19 cellular contexts compared by ENCODE assay signal in the genomic region with DNA sequence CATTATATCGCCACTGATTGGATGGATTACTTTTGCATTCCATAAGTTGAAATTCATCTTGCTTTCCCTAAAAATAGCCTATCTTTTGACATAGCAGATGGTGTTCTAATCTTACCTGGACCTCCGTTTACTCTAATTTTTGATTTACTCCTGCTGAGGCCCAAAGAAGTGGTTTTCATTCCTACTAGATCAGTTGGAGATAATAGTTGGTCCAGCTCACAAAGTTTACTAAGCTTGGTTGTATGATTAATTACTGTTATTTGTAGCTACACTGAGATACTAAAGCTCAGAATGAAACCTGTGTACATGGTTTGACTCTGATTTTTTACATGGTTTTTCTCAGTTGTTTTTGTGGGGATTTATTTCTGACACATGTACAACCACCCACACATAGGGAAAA.
DNase-seq lines count a peak whose midpoint lies in the region; ATAC-seq and TF ChIP-seq lines count a peak whose summit lies in the region.
"Had no signal": no experiment of that assay in that cellular context is flagged by ENCODE, and none has a peak within 500 bp of the region (broad histone marks: within the 10 kb centered on the region; RNA-seq: fewer than 3 reads in every experiment).

No MANE protein-coding gene starts in this region.

- H3K27me3 ChIP-seq in Loucy (ENCODE audit: insufficient read depth, low read length, poor library complexity, severe bottlenecking) (no peaks in the 10 kb centered on the region), esophagus squamous epithelium (no peaks in the 10 kb centered on the region)
- H3K27me3 ChIP-seq: BLaER1 treated with 17β-estradiol and CSF1 and Interleukin-3, amounts not matched to agents 10 nM and 100 nM had no signal

- ATAC-seq in activated T-helper 17 cell treated with anti-CD3 and anti-CD28 coated beads, Interleukin-2, amount 50 U/mL, for 72 hours (replicated peaks) = peak; percentile 48
- ATAC-seq in HG03342 (IDR thresholded peaks at IDR 0.05; ENCODE audit: unreplicated experiment) = no peak
- ATAC-seq in HG02759 (IDR thresholded peaks at IDR 0.05; ENCODE audit: unreplicated experiment) = no peak
- ATAC-seq: CD8-positive, alpha-beta T cell had no signal

- 82 to 83% methylated on average over 2 of the region's 2 CpGs for WGBS in esophagus squamous epithelium, 2 donors

- H3K27me3 Mint-ChIP-seq in activated T-helper 17 cell treated with anti-CD3 and anti-CD28 coated beads, Interleukin-2, amount 50 U/mL, for 72 hours = no peaks in the 10 kb centered on the region
- H3K27me3 Mint-ChIP-seq: B cell; CD4-positive, alpha-beta T cell had no signal

- H3K9me3 ChIP-seq in Loucy (ENCODE audit: insufficient read depth, low read depth, low read length) (no peaks in the 10 kb centered on the region), esophagus squamous epithelium (no peaks in the 10 kb centered on the region)
- H3K9me3 ChIP-seq: BLaER1 treated with 17β-estradiol and CSF1 and Interleukin-3, amounts not matched to agents 10 nM and 100 nM; Caco-2 had no signal

- no peaks in the 10 kb centered on the region for H3K9me3 Mint-ChIP-seq in activated T-helper 17 cell treated with anti-CD3 and anti-CD28 coated beads, Interleukin-2, amount 50 U/mL, for 72 hours
- H3K9me3 Mint-ChIP-seq: CD4-positive, alpha-beta T cell; CD8-positive, alpha-beta T cell had no signal

- H2AFZ ChIP-seq in Loucy (ENCODE audit: low read length) = no peak overlapping the region

- H3K4me1 Mint-ChIP-seq in activated T-helper 17 cell treated with anti-CD3 and anti-CD28 coated beads, Interleukin-2, amount 50 U/mL, for 72 hours = peaks cover 8% of the 10 kb centered on the region

- H3K4me3 ChIP-seq in Loucy (ENCODE audit: low read length, poor library complexity, severe bottlenecking) (peak overlapping the region; percentile 58), fibroblast of villous mesenchyme (ENCODE audit: low read depth, low read length) (no peak overlapping the region), esophagus squamous epithelium (no peak overlapping the region)
- H3K4me3 ChIP-seq: BLaER1 treated with 17β-estradiol and CSF1 and Interleukin-3, amounts not matched to agents 10 nM and 100 nM had no signal

- H3K4me1 ChIP-seq in Loucy (ENCODE audit: insufficient read depth, low read length, poor library complexity, severe bottlenecking) (peaks cover 39% of the 10 kb centered on the region), esophagus squamous epithelium (peaks cover 0 to 15% (median 0%) of the 10 kb centered on the region in 3 donors)

- intact Hi-C loops in esophagus squamous epithelium (cut with DNase I) = no loop called here

- no peaks in the 10 kb centered on the region for H3F3A ChIP-seq in Loucy (ENCODE audit: low read depth)

- H3K27ac Mint-ChIP-seq in activated T-helper 17 cell treated with anti-CD3 and anti-CD28 coated beads, Interleukin-2, amount 50 U/mL, for 72 hours = no peak overlapping the region
- H3K27ac Mint-ChIP-seq: B cell; CD4-positive, alpha-beta T cell; CD8-positive, alpha-beta T cell had no signal

- peaks cover 97% of the 10 kb centered on the region for H3K36me3 Mint-ChIP-seq in activated T-helper 17 cell treated with anti-CD3 and anti-CD28 coated beads, Interleukin-2, amount 50 U/mL, for 72 hours (ENCODE audit: low read depth)

- H3K4me2 ChIP-seq in Loucy (ENCODE audit: low read depth, low read length, poor library complexity, severe bottlenecking) = peak overlapping the region; percentile 70
- H3K4me2 ChIP-seq: BLaER1 treated with 17β-estradiol and CSF1 and Interleukin-3, amounts not matched to agents 10 nM and 100 nM had no signal

- no peak overlapping the region for H3K9ac ChIP-seq in Loucy (ENCODE audit: low read depth, low read length, poor library complexity, severe bottlenecking)
- H3K9ac ChIP-seq: BLaER1 treated with 17β-estradiol and CSF1 and Interleukin-3, amounts not matched to agents 10 nM and 100 nM had no signal

- peaks cover 6% of the 10 kb centered on the region; the same call in 1 of the 2 replicates for H3K79me2 ChIP-seq in Loucy (ENCODE audit: insufficient read depth, low read length)

- no peak overlapping the region for H3K27ac ChIP-seq in esophagus squamous epithelium
- H3K27ac ChIP-seq: BLaER1 treated with 17β-estradiol and CSF1 and Interleukin-3, amounts not matched to agents 10 nM and 100 nM; C4-2B had no signal

- no peaks in the 10 kb centered on the region for H3K9me2 ChIP-seq in Loucy (replicated peaks; ENCODE audit: low read depth, low read length)

- H3K36me3 ChIP-seq in Loucy (ENCODE audit: insufficient read depth, low read length) (peaks cover 50% of the 10 kb centered on the region; the same call in 1 of the 2 replicates), esophagus squamous epithelium (no peaks in the 10 kb centered on the region)
- H3K36me3 ChIP-seq: BLaER1 treated with 17β-estradiol and CSF1 and Interleukin-3, amounts not matched to agents 10 nM and 100 nM had no signal

- no peaks in the 10 kb centered on the region for H4K20me1 ChIP-seq in Loucy (ENCODE audit: insufficient read depth, low read length, poor library complexity, severe bottlenecking)
- H4K20me1 ChIP-seq: BLaER1 treated with 17β-estradiol and CSF1 and Interleukin-3, amounts not matched to agents 10 nM and 100 nM had no signal

- H3K4me3 Mint-ChIP-seq in activated T-helper 17 cell treated with anti-CD3 and anti-CD28 coated beads, Interleukin-2, amount 50 U/mL, for 72 hours = no peak overlapping the region
- H3K4me3 Mint-ChIP-seq: B cell; CD4-positive, alpha-beta T cell; CD8-positive, alpha-beta T cell had no signal

- peak; percentile 60 for DNase-seq in fibroblast of villous mesenchyme (ENCODE audit: low read depth)
- DNase-seq in esophagus squamous epithelium (lab: John Stamatoyannopoulos, UW) = no peak
- DNase-seq in cerebellar nuclear complex (lab: John Stamatoyannopoulos, UW) = no peak
- DNase-seq: 8988T; ACHN; AML-193; Caco-2; Calu3; CD4-positive, alpha-beta T cell; CD8-positive, alpha-beta T cell; DMS79 treated with DMSO at 0.1 percent for 48 hours; GF-D8 had no signal

- TF ChIP-seq POLR2A in esophagus squamous epithelium (IDR thresholded peaks at IDR 0.05) = no peak

- TF ChIP-seq CTCF in Loucy (conservative IDR thresholded peaks at IDR 0.05; ENCODE audit: low read length) (no peak), fibroblast of villous mesenchyme (IDR thresholded peaks at IDR 0.05; ENCODE audit: insufficient read depth, low read depth, low read length) (no peak), esophagus squamous epithelium (IDR thresholded peaks at IDR 0.05) (no peak)
